ENCODE assay signal across 1 cellular context in genomic region chr10:46542567-46543323, GRCh38.
TF ChIP-seq lines count a peak whose summit lies in the region.

No MANE protein-coding gene starts in this region.

TF ChIP-seq in IMR-90, 13 proteins besides CTCF, POLR2A, EP300 and RAD21 (continued from another document):
- no peak for TF ChIP-seq RCOR1 (IDR thresholded peaks at IDR 0.05; ENCODE audit: insufficient replicate concordance, low read length)
TF ChIP-seq in IMR-90: peak in this region for 0.
